In genomic region chr1:116769050-116769449, GRCh38 we compare ENCODE assay signal across 15 cellular contexts. TPM values are rescaled to one million over a fixed set of nuclear protein-coding genes. Genes with fewer than 3 reads are reported as not detected.
DNase-seq lines count a peak whose midpoint lies in the region; ATAC-seq and TF ChIP-seq lines count a peak whose summit lies in the region.
"Had no signal": no experiment of that assay in that cellular context is flagged by ENCODE, and none has a peak within 500 bp of the region (broad histone marks: within the 10 kb centered on the region; RNA-seq: fewer than 3 reads in every experiment).

No MANE protein-coding gene starts in this region.

- peaks cover 95% of the 10 kb centered on the region for H3K4me1 Mint-ChIP-seq in activated T-cell treated with anti-CD3 and anti-CD28 coated beads, Interleukin-2, amount 50 U/mL, for 24 hours (ENCODE audit: low read depth)
- H3K4me1 Mint-ChIP-seq in stimulated activated memory B cell treated with anti-CD40 and anti-IgM and Interleukin-4, amounts not matched to agents 10 μg/mL and 1 μg/mL and 100 μg/mL, for 72 hours, result peaks cover 21% of the 10 kb centered on the region

- no peaks in the 10 kb centered on the region for H3K36me3 ChIP-seq in left ventricle myocardium inferior
- H3K36me3 ChIP-seq: gastrocnemius medialis, uterus had no signal

- H3K27ac Mint-ChIP-seq in activated T-cell treated with anti-CD3 and anti-CD28 coated beads, Interleukin-2, amount 50 U/mL, for 24 hours, result peak overlapping the region; percentile 100
- H3K27ac Mint-ChIP-seq in stimulated activated memory B cell treated with anti-CD40 and anti-IgM and Interleukin-4, amounts not matched to agents 10 μg/mL and 1 μg/mL and 100 μg/mL, for 72 hours, result peak overlapping the region; percentile 75

- H3K27me3 ChIP-seq in foreskin keratinocyte (no peaks in the 10 kb centered on the region), left ventricle myocardium inferior (ENCODE audit: low read depth) (peaks cover 12% of the 10 kb centered on the region)
- H3K27me3 ChIP-seq: gastrocnemius medialis, uterus had no signal

- DNase-seq in activated T-cell treated with anti-CD3 and anti-CD28 coated beads, Interleukin-2, amount 50 U/mL, for 24 hours, result peak; percentile 66
- DNase-seq in activated T-cell treated with anti-CD3 and anti-CD28 coated beads, Interleukin-2, amount 50 U/mL, for 1 hour, result no peak
- peak; percentile 77 for DNase-seq in activated CD8-positive, alpha-beta memory T cell treated with anti-CD3 and anti-CD28 coated beads, Interleukin-2, amount 50 U/mL, for 48 hours
- DNase-seq in foreskin keratinocyte (no peak), left ventricle myocardium inferior (no peak)
- DNase-seq: gastrocnemius medialis, NCI-H187 treated with DMSO at 0.1 percent for 48 hours, uterus had no signal

- intact Hi-C loops in left ventricle myocardium inferior (cut with micrococcal nuclease), result no loop called here

- peaks cover 91% of the 10 kb centered on the region for H3K36me3 Mint-ChIP-seq in activated T-cell treated with anti-CD3 and anti-CD28 coated beads, Interleukin-2, amount 50 U/mL, for 24 hours (ENCODE audit: low read depth)
- H3K36me3 Mint-ChIP-seq in stimulated activated memory B cell treated with anti-CD40 and anti-IgM and Interleukin-4, amounts not matched to agents 10 μg/mL and 1 μg/mL and 100 μg/mL, for 72 hours, result no peaks in the 10 kb centered on the region

- peak overlapping the region; percentile 94 for H3K4me3 Mint-ChIP-seq in activated T-cell treated with anti-CD3 and anti-CD28 coated beads, Interleukin-2, amount 50 U/mL, for 24 hours
- H3K4me3 Mint-ChIP-seq in stimulated activated memory B cell treated with anti-CD40 and anti-IgM and Interleukin-4, amounts not matched to agents 10 μg/mL and 1 μg/mL and 100 μg/mL, for 72 hours, result no peak overlapping the region

- peaks cover 6% of the 10 kb centered on the region for H3K9me3 Mint-ChIP-seq in activated T-cell treated with anti-CD3 and anti-CD28 coated beads, Interleukin-2, amount 50 U/mL, for 24 hours
- no peaks in the 10 kb centered on the region for H3K9me3 Mint-ChIP-seq in stimulated activated memory B cell treated with anti-CD40 and anti-IgM and Interleukin-4, amounts not matched to agents 10 μg/mL and 1 μg/mL and 100 μg/mL, for 72 hours

- H3K4me1 ChIP-seq in foreskin keratinocyte (no peaks in the 10 kb centered on the region), left ventricle myocardium inferior (no peaks in the 10 kb centered on the region)
- H3K4me1 ChIP-seq: A549, gastrocnemius medialis, uterus had no signal

- H3K9me3 ChIP-seq in left ventricle myocardium inferior (replicated peaks), result peaks cover 11% of the 10 kb centered on the region
- H3K9me3 ChIP-seq: A549, gastrocnemius medialis, uterus had no signal

- H3K27me3 Mint-ChIP-seq in activated T-cell treated with anti-CD3 and anti-CD28 coated beads, Interleukin-2, amount 50 U/mL, for 24 hours, result no peaks in the 10 kb centered on the region
- peaks cover 5% of the 10 kb centered on the region for H3K27me3 Mint-ChIP-seq in stimulated activated memory B cell treated with anti-CD40 and anti-IgM and Interleukin-4, amounts not matched to agents 10 μg/mL and 1 μg/mL and 100 μg/mL, for 72 hours

- TF ChIP-seq CTCF in foreskin keratinocyte (conservative IDR thresholded peaks at IDR 0.05), result no peak
- no peak for TF ChIP-seq CTCF in left ventricle myocardium inferior (IDR thresholded peaks at IDR 0.05; ENCODE audit: borderline replicate concordance)

- H3K4me3 ChIP-seq in left ventricle myocardium inferior, result no peak overlapping the region
- H3K4me3 ChIP-seq: A549, gastrocnemius medialis, lung, uterus had no signal

- H3K27ac ChIP-seq in foreskin keratinocyte, result no peak overlapping the region
- no peak overlapping the region for H3K27ac ChIP-seq in left ventricle myocardium inferior (replicated peaks)
- H3K27ac ChIP-seq: A549, gastrocnemius medialis, uterus had no signal

- ATAC-seq in HG03175 (IDR thresholded peaks at IDR 0.05; ENCODE audit: unreplicated experiment) (peak; percentile 32), foreskin keratinocyte (no peak), HG03135 (IDR thresholded peaks at IDR 0.05; ENCODE audit: unreplicated experiment) (no peak)
- ATAC-seq in stimulated activated memory B cell treated with anti-CD40 and anti-IgM and Interleukin-4, amounts not matched to agents 10 μg/mL and 1 μg/mL and 100 μg/mL, for 72 hours, result no peak
- ATAC-seq: A549, gastrocnemius medialis had no signal

RNA-seq across cellular contexts. Expression of gene CD2, which starts 14.8 kb away (rescaled TPM):
- not detected in 2 replicates for total RNA-seq in foreskin keratinocyte
- polyA plus RNA-seq in foreskin keratinocyte, result not detected in 2 replicates
- total RNA-seq in left ventricle myocardium inferior, result 0.36 TPM
- total RNA-seq: dermis microvascular lymphatic vessel endothelial cell, renal cortical epithelial cell had no signal
- polyA plus RNA-seq: A549 had no signal

Comparison
In these comparisons a context has a peak if more than half of its experiments do, and no peak if none do; other contexts are left out.
1. DNase-seq: peak in activated T-cell treated with anti-CD3 and anti-CD28 coated beads, Interleukin-2, amount 50 U/mL, for 24 hours (single experiment) and activated CD8-positive, alpha-beta memory T cell treated with anti-CD3 and anti-CD28 coated beads, Interleukin-2, amount 50 U/mL, for 48 hours (single experiment); none in activated T-cell treated with anti-CD3 and anti-CD28 coated beads, Interleukin-2, amount 50 U/mL, for 1 hour (single experiment), foreskin keratinocyte (0 of 2) and left ventricle myocardium inferior (single experiment).